ENCODE assay signal across 39 cellular contexts in genomic region chr10:114117728-114118127, GRCh38.
"Had no signal": no experiment of that assay in that cellular context is flagged by ENCODE, and none has a peak within 500 bp of the region (broad histone marks: within the 10 kb centered on the region; RNA-seq: fewer than 3 reads in every experiment).

No MANE protein-coding gene starts in this region.

- H3K4me1 Mint-ChIP-seq: activated naive CD4-positive, alpha-beta T cell treated with anti-CD3 and anti-CD28 coated beads, Interleukin-2, amount 10 ng/mL, durations not matched to agents 7 days and 5 days; activated naive CD4-positive, alpha-beta T cell treated with anti-CD3 and anti-CD28 coated beads, Interleukin-2, amount 50 U/mL, for 24 hours; activated naive CD8-positive, alpha-beta T cell treated with anti-CD3 and anti-CD28 coated beads for 36 hours; activated naive CD8-positive, alpha-beta T cell treated with anti-CD3 and anti-CD28 coated beads, Interleukin-2, amount 10 ng/mL, durations not matched to agents 7 days and 5 days; activated naive CD8-positive, alpha-beta T cell treated with anti-CD3 and anti-CD28 coated beads, Interleukin-2, amount 50 U/mL, for 24 hours; activated T-helper 17 cell treated with anti-CD3 and anti-CD28 coated beads, Interleukin-2, amount 50 U/mL, for 72 hours; brain; central memory CD8-positive, alpha-beta T cell had no signal

- H3K4me1 ChIP-seq: adrenal gland, ascending aorta, body of pancreas, breast epithelium had no signal

- H3K4me3 Mint-ChIP-seq: activated naive CD4-positive, alpha-beta T cell treated with anti-CD3 and anti-CD28 coated beads for 36 hours; activated naive CD4-positive, alpha-beta T cell treated with anti-CD3 and anti-CD28 coated beads, Interleukin-2, amount 10 ng/mL, durations not matched to agents 7 days and 5 days; activated naive CD4-positive, alpha-beta T cell treated with anti-CD3 and anti-CD28 coated beads, Interleukin-2, amount 50 U/mL, for 24 hours; activated naive CD8-positive, alpha-beta T cell; activated naive CD8-positive, alpha-beta T cell treated with anti-CD3 and anti-CD28 coated beads for 36 hours; activated naive CD8-positive, alpha-beta T cell treated with anti-CD3 and anti-CD28 coated beads, Interleukin-2, amount 10 ng/mL, durations not matched to agents 7 days and 5 days; activated naive CD8-positive, alpha-beta T cell treated with anti-CD3 and anti-CD28 coated beads, Interleukin-2, amount 50 U/mL, for 24 hours; activated T-cell treated with anti-CD3 and anti-CD28 coated beads, Interleukin-2, amount 50 U/mL, for 24 hours; activated T-cell treated with anti-CD3 and anti-CD28 coated beads, Interleukin-2, amount 50 U/mL, for 4 hours; activated T-cell treated with anti-CD3 and anti-CD28 coated beads, Interleukin-2, amount 50 U/mL, for 72 hours; activated T-helper 1 cell treated with anti-CD3 and anti-CD28 coated beads, Interleukin-12 subunit alpha, Interleukin-12 subunit beta, Interleukin-2, Interleukin-4 antibody, amounts not matched to agents 30 ng/mL and 10 ng/mL and 1 ng/mL, durations not matched to agents 14 hours and 24 hours and 36 hours; activated T-helper 17 cell treated with anti-CD3 and anti-CD28 coated beads, Interleukin-2, amount 50 U/mL, for 72 hours; brain; central memory CD8-positive, alpha-beta T cell had no signal

- H3K27ac ChIP-seq: adrenal gland, ascending aorta, body of pancreas, brain microvascular endothelial cell, breast epithelium, cardiac muscle cell had no signal

- H3K36me3 Mint-ChIP-seq: activated naive CD4-positive, alpha-beta T cell treated with anti-CD3 and anti-CD28 coated beads, Interleukin-2, amount 50 U/mL, for 72 hours; activated naive CD8-positive, alpha-beta T cell; activated naive CD8-positive, alpha-beta T cell treated with anti-CD3 and anti-CD28 coated beads for 36 hours; brain had no signal

- H3K27ac Mint-ChIP-seq: activated naive CD4-positive, alpha-beta T cell treated with anti-CD3 and anti-CD28 coated beads for 36 hours; activated naive CD4-positive, alpha-beta T cell treated with anti-CD3 and anti-CD28 coated beads, Interleukin-2, amount 10 ng/mL, durations not matched to agents 7 days and 5 days; activated naive CD4-positive, alpha-beta T cell treated with anti-CD3 and anti-CD28 coated beads, Interleukin-2, amount 50 U/mL, for 24 hours; activated naive CD4-positive, alpha-beta T cell treated with anti-CD3 and anti-CD28 coated beads, Interleukin-2, amount 50 U/mL, for 72 hours; activated naive CD8-positive, alpha-beta T cell; activated naive CD8-positive, alpha-beta T cell treated with anti-CD3 and anti-CD28 coated beads for 36 hours; activated naive CD8-positive, alpha-beta T cell treated with anti-CD3 and anti-CD28 coated beads, Interleukin-2, amount 10 ng/mL, durations not matched to agents 7 days and 5 days; activated naive CD8-positive, alpha-beta T cell treated with anti-CD3 and anti-CD28 coated beads, Interleukin-2, amount 50 U/mL, for 24 hours; activated T-cell treated with anti-CD3 and anti-CD28 coated beads, Interleukin-2, amount 50 U/mL, for 24 hours; activated T-cell treated with anti-CD3 and anti-CD28 coated beads, Interleukin-2, amount 50 U/mL, for 72 hours; activated T-helper 1 cell treated with anti-CD3 and anti-CD28 coated beads, Interleukin-12 subunit alpha, Interleukin-12 subunit beta, Interleukin-2, Interleukin-4 antibody, amounts not matched to agents 30 ng/mL and 10 ng/mL and 1 ng/mL, durations not matched to agents 14 hours and 24 hours and 36 hours; activated T-helper 17 cell treated with anti-CD3 and anti-CD28 coated beads, Interleukin-2, amount 50 U/mL, for 72 hours; activated T-helper 2 cell treated with anti-CD3 and anti-CD28 coated beads, Interferon-gamma antibody, Interleukin-2, Interleukin-4, amounts not matched to agents 10 μg/mL and 5 μg/mL and 100 μg/mL, durations not matched to agents 14 hours and 24 hours and 36 hours; brain had no signal

- H3K36me3 ChIP-seq: adrenal gland, breast epithelium had no signal

- DNase-seq: activated effector memory CD4-positive, alpha-beta T cell treated with anti-CD3 and anti-CD28 coated beads, Interleukin-2, amount 50 U/mL, for 16 hours; activated effector memory CD4-positive, alpha-beta T cell treated with Interleukin-2 at 50 U/mL for 16 hours; activated gamma-delta T cell; activated gamma-delta T cell treated with Interleukin-2 at 50 U/mL for 16 hours; activated naive CD4-positive, alpha-beta T cell; activated naive CD4-positive, alpha-beta T cell treated with anti-CD3 and anti-CD28 coated beads for 36 hours; activated naive CD4-positive, alpha-beta T cell treated with anti-CD3 and anti-CD28 coated beads, Interleukin-2, amount 10 ng/mL, durations not matched to agents 7 days and 5 days; activated naive CD4-positive, alpha-beta T cell treated with anti-CD3 and anti-CD28 coated beads, Interleukin-2, amount 50 U/mL, for 16 hours; activated naive CD4-positive, alpha-beta T cell treated with Interleukin-2 at 50 U/mL for 16 hours; activated naive CD8-positive, alpha-beta T cell treated with anti-CD3 and anti-CD28 coated beads for 36 hours; activated naive CD8-positive, alpha-beta T cell treated with anti-CD3 and anti-CD28 coated beads, Interleukin-2, amount 10 ng/mL, durations not matched to agents 7 days and 5 days; activated naive CD8-positive, alpha-beta T cell treated with anti-CD3 and anti-CD28 coated beads, Interleukin-2, amount 50 U/mL, for 24 hours; activated T-cell treated with anti-CD3 and anti-CD28 coated beads for 4 hours; activated T-cell treated with anti-CD3 and anti-CD28 coated beads, Interleukin-2, amount 50 U/mL, for 1 hour; activated T-cell treated with anti-CD3 and anti-CD28 coated beads, Interleukin-2, amount 50 U/mL, for 24 hours; activated T-cell treated with anti-CD3 and anti-CD28 coated beads, Interleukin-2, amount 50 U/mL, for 4 hours; activated T-cell treated with anti-CD3 and anti-CD28 coated beads, Interleukin-2, amount 50 U/mL, for 48 hours; activated T-cell treated with anti-CD3 and anti-CD28 coated beads, Interleukin-2, amount 50 U/mL, for 72 hours; adrenal gland; amniotic stem cell; amygdala; anterior cingulate cortex; aorta; body of pancreas; brain microvascular endothelial cell; caudate nucleus; central memory CD4-positive, alpha-beta T cell; cerebellar nuclear complex had no signal

- H3K27me3 ChIP-seq: adrenal gland, ascending aorta, body of pancreas, brain microvascular endothelial cell, breast epithelium had no signal

- H3K9me3 Mint-ChIP-seq: activated naive CD4-positive, alpha-beta T cell treated with anti-CD3 and anti-CD28 coated beads for 36 hours; activated naive CD4-positive, alpha-beta T cell treated with anti-CD3 and anti-CD28 coated beads, Interleukin-2, amount 10 ng/mL, durations not matched to agents 7 days and 5 days; activated naive CD4-positive, alpha-beta T cell treated with anti-CD3 and anti-CD28 coated beads, Interleukin-2, amount 50 U/mL, for 24 hours; activated naive CD4-positive, alpha-beta T cell treated with anti-CD3 and anti-CD28 coated beads, Interleukin-2, amount 50 U/mL, for 72 hours; activated naive CD8-positive, alpha-beta T cell treated with anti-CD3 and anti-CD28 coated beads for 36 hours; activated naive CD8-positive, alpha-beta T cell treated with anti-CD3 and anti-CD28 coated beads, Interleukin-2, amount 10 ng/mL, durations not matched to agents 7 days and 5 days; activated naive CD8-positive, alpha-beta T cell treated with anti-CD3 and anti-CD28 coated beads, Interleukin-2, amount 50 U/mL, for 24 hours; activated T-cell treated with anti-CD3 and anti-CD28 coated beads, Interleukin-2, amount 50 U/mL, for 24 hours; activated T-cell treated with anti-CD3 and anti-CD28 coated beads, Interleukin-2, amount 50 U/mL, for 4 hours; activated T-cell treated with anti-CD3 and anti-CD28 coated beads, Interleukin-2, amount 50 U/mL, for 72 hours; activated T-helper 1 cell treated with anti-CD3 and anti-CD28 coated beads, Interleukin-12 subunit alpha, Interleukin-12 subunit beta, Interleukin-2, Interleukin-4 antibody, amounts not matched to agents 30 ng/mL and 10 ng/mL and 1 ng/mL, durations not matched to agents 14 hours and 24 hours and 36 hours; activated T-helper 17 cell treated with anti-CD3 and anti-CD28 coated beads, Interleukin-2, amount 50 U/mL, for 72 hours; activated T-helper 2 cell treated with anti-CD3 and anti-CD28 coated beads, Interferon-gamma antibody, Interleukin-2, Interleukin-4, amounts not matched to agents 10 μg/mL and 5 μg/mL and 100 μg/mL, durations not matched to agents 14 hours and 24 hours and 36 hours; brain; central memory CD8-positive, alpha-beta T cell had no signal

- H3K4me3 ChIP-seq: adrenal gland, ascending aorta, body of pancreas, breast epithelium, cardiac muscle cell had no signal

- H3K9me3 ChIP-seq: adrenal gland, ascending aorta, body of pancreas, breast epithelium had no signal

- ATAC-seq: activated naive CD4-positive, alpha-beta T cell treated with anti-CD3 and anti-CD28 coated beads, Interleukin-2, amount 50 U/mL, for 72 hours; activated naive CD8-positive, alpha-beta T cell treated with anti-CD3 and anti-CD28 coated beads, Interleukin-2, amount 50 U/mL, for 24 hours; activated T-cell treated with anti-CD3 and anti-CD28 coated beads, Interleukin-2, amount 50 U/mL, for 4 hours; activated T-cell treated with anti-CD3 and anti-CD28 coated beads, Interleukin-2, amount 50 U/mL, for 72 hours; activated T-helper 17 cell treated with anti-CD3 and anti-CD28 coated beads, Interleukin-2, amount 50 U/mL, for 72 hours; body of pancreas had no signal

- H3K27me3 Mint-ChIP-seq: activated T-cell treated with anti-CD3 and anti-CD28 coated beads, Interleukin-2, amount 50 U/mL, for 24 hours had no signal
